8 cellular contexts compared by ENCODE assay signal in the genomic region with DNA sequence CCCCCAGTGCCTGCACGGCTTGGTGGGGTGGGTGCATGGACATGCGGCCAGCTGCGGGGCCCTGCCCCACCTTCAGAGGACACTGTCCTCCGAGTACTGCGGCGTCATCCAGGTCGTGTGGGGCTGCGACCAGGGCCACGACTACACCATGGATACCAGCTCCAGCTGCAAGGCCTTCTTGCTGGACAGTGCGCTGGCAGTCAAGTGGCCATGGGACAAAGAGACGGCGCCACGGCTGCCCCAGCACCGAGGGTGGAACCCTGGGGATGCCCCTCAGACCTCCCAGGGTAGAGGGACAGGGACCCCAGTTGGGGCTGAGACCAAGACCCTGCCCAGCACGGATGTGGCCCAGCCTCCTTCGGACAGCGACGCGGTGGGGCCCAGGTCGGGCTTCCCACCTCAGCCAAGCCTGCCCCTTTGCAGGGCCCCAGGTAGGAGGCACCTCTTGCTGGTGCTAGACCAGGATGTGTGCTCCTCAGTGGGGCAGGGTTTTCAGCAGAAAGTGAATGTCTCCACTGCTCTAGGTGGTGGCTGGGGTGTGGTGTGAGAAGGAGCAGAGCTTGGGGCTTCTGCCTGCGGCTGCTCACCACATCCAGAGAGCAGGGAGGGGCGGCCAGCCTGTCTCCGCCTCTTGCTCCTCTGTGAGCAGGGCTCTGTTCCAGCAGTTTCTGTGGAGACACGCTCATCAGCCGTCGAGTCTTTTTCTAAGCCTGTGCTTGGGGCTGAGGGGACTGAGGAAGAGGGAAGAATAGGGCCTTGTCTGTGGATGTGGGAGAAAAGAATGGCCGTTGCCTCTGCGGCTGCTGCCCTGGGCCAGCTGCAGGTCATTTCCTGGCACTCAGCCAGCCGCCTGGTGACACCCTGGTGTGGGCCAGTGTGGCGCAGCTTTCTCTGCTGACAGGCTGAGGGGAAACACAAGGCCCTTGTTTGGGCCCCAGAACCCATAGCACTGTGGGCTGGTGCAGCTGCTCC. TPM values are rescaled to one million over a fixed set of nuclear protein-coding genes. Genes with fewer than 3 reads are reported as not detected.
A peak's percentile ranks its signal among the peaks of the same experiment; 100 is the strongest.
DNase-seq lines count a peak whose midpoint lies in the region; ATAC-seq and TF ChIP-seq lines count a peak whose summit lies in the region.

No MANE protein-coding gene starts in this region.

- peaks cover 15% of the 10 kb centered on the region; the same call in 1 of the 2 replicates for H4K20me1 ChIP-seq in GM23338 (replicated peaks; ENCODE audit: insufficient read depth)

- peaks cover 52% of the 10 kb centered on the region for H3K27me3 ChIP-seq in GM23338 (ENCODE audit: insufficient read depth)
- H3K27me3 ChIP-seq in neutrophil = no peaks in the 10 kb centered on the region

- H3K4me1 ChIP-seq in GM23338 (ENCODE audit: insufficient read depth) = peaks cover 13% of the 10 kb centered on the region
- peaks cover 46 to 52% of the 10 kb centered on the region in 2 experiments for H3K4me1 ChIP-seq in neutrophil (ENCODE audit: control insufficient read depth in 1 of 2, insufficient read depth in 1 of 2, low read depth in 1 of 2, low read length in 1 of 2)

- H3K79me2 ChIP-seq in GM23338 (replicated peaks; ENCODE audit: insufficient read depth) = no peaks in the 10 kb centered on the region

- H3K9me2 ChIP-seq in GM23338 (ENCODE audit: insufficient read depth) = no peaks in the 10 kb centered on the region

- no peak for TF ChIP-seq CTCF in GM23338 (conservative IDR thresholded peaks at IDR 0.05; ENCODE audit: low read depth in 2 of 2)
- TF ChIP-seq CTCF in neutrophil (IDR thresholded peaks at IDR 0.05) = no peak

- no peak overlapping the region for H3K27ac Mint-ChIP-seq in GM23338

- H3K4me1 Mint-ChIP-seq in GM23338 = peaks cover 16% of the 10 kb centered on the region; the same call in 2 of the 3 replicates

- no peak overlapping the region for H3K27ac ChIP-seq in GM23338 (ENCODE audit: low read depth)
- H3K27ac ChIP-seq in neutrophil = peak overlapping the region; percentile 100

- H2AFZ ChIP-seq in GM23338 = no peak overlapping the region

- H3K9me3 Mint-ChIP-seq in GM23338 = no peaks in the 10 kb centered on the region; the same call in 2 of the 3 replicates

- H3K36me3 ChIP-seq in GM23338 (ENCODE audit: insufficient read depth) (0 out of 2 replicates have a peak, but pooled peaks cover 4% of the 10 kb centered on the region), neutrophil (peaks cover 61% of the 10 kb centered on the region)

- peaks cover 36% of the 10 kb centered on the region for H3K27me3 Mint-ChIP-seq in GM23338 (ENCODE audit: insufficient read depth, low read depth, poor library complexity)

- H3K36me3 Mint-ChIP-seq in GM23338 (ENCODE audit: low read depth) = peaks cover 16% of the 10 kb centered on the region

- DNase-seq in GM23338 (ENCODE audit: low spot score) (no peak), HPDE6-E6E7 (ENCODE audit: extremely low spot score) (no peak), DMS114 treated with DMSO at 0.1 percent for 48 hours (lab: John Stamatoyannopoulos, UW; ENCODE audit: unreplicated experiment) (no peak)
- peak; percentile 57 to 58 for DNase-seq in activated CD8-positive, alpha-beta memory T cell treated with anti-CD3 and anti-CD28 coated beads for 4 hours (ENCODE audit: low read depth in 2 of 2)
- peak; percentile 50 for DNase-seq in effector CD8-positive, alpha-beta T cell (lab: John Stamatoyannopoulos, UW)

- peak overlapping the region; percentile 69; the same call in 2 of the 3 replicates for H3K4me3 Mint-ChIP-seq in GM23338

- no peak overlapping the region; the same call in 1 of the 2 replicates for H3K4me2 ChIP-seq in GM23338

- ATAC-seq in GM23338 (no peak), GM18502 (IDR thresholded peaks at IDR 0.05; ENCODE audit: poor library complexity, unreplicated experiment) (no peak), HG02642 (IDR thresholded peaks at IDR 0.05; ENCODE audit: poor library complexity, unreplicated experiment) (no peak)

- peaks cover 28% of the 10 kb centered on the region for H3F3A ChIP-seq in GM23338 (replicated peaks; ENCODE audit: low read depth)

- no peaks in the 10 kb centered on the region for H3K9me3 ChIP-seq in neutrophil

- H3K4me3 ChIP-seq in GM23338 = no peak overlapping the region
- peak overlapping the region; percentile 86 to 96 for H3K4me3 ChIP-seq in neutrophil (ENCODE audit: low read depth in 1 of 2, low read length in 1 of 2)

TF ChIP-seq in GM23338, 12 proteins besides CTCF, POLR2A, EP300 and RAD21 (continues in another document):
- TF ChIP-seq EZH2 (IDR thresholded peaks at IDR 0.05; ENCODE audit: low read depth, unreplicated experiment) (no peak), CREB1 (CRISPR knock-in tag; IDR thresholded peaks at IDR 0.05; ENCODE audit: low read depth) (no peak), EZH2phosphoT487 (IDR thresholded peaks at IDR 0.05; ENCODE audit: unreplicated experiment) (no peak), POLR2AphosphoS5 (IDR thresholded peaks at IDR 0.05; ENCODE audit: low read depth) (no peak)
- TF ChIP-seq, protein P1, sequence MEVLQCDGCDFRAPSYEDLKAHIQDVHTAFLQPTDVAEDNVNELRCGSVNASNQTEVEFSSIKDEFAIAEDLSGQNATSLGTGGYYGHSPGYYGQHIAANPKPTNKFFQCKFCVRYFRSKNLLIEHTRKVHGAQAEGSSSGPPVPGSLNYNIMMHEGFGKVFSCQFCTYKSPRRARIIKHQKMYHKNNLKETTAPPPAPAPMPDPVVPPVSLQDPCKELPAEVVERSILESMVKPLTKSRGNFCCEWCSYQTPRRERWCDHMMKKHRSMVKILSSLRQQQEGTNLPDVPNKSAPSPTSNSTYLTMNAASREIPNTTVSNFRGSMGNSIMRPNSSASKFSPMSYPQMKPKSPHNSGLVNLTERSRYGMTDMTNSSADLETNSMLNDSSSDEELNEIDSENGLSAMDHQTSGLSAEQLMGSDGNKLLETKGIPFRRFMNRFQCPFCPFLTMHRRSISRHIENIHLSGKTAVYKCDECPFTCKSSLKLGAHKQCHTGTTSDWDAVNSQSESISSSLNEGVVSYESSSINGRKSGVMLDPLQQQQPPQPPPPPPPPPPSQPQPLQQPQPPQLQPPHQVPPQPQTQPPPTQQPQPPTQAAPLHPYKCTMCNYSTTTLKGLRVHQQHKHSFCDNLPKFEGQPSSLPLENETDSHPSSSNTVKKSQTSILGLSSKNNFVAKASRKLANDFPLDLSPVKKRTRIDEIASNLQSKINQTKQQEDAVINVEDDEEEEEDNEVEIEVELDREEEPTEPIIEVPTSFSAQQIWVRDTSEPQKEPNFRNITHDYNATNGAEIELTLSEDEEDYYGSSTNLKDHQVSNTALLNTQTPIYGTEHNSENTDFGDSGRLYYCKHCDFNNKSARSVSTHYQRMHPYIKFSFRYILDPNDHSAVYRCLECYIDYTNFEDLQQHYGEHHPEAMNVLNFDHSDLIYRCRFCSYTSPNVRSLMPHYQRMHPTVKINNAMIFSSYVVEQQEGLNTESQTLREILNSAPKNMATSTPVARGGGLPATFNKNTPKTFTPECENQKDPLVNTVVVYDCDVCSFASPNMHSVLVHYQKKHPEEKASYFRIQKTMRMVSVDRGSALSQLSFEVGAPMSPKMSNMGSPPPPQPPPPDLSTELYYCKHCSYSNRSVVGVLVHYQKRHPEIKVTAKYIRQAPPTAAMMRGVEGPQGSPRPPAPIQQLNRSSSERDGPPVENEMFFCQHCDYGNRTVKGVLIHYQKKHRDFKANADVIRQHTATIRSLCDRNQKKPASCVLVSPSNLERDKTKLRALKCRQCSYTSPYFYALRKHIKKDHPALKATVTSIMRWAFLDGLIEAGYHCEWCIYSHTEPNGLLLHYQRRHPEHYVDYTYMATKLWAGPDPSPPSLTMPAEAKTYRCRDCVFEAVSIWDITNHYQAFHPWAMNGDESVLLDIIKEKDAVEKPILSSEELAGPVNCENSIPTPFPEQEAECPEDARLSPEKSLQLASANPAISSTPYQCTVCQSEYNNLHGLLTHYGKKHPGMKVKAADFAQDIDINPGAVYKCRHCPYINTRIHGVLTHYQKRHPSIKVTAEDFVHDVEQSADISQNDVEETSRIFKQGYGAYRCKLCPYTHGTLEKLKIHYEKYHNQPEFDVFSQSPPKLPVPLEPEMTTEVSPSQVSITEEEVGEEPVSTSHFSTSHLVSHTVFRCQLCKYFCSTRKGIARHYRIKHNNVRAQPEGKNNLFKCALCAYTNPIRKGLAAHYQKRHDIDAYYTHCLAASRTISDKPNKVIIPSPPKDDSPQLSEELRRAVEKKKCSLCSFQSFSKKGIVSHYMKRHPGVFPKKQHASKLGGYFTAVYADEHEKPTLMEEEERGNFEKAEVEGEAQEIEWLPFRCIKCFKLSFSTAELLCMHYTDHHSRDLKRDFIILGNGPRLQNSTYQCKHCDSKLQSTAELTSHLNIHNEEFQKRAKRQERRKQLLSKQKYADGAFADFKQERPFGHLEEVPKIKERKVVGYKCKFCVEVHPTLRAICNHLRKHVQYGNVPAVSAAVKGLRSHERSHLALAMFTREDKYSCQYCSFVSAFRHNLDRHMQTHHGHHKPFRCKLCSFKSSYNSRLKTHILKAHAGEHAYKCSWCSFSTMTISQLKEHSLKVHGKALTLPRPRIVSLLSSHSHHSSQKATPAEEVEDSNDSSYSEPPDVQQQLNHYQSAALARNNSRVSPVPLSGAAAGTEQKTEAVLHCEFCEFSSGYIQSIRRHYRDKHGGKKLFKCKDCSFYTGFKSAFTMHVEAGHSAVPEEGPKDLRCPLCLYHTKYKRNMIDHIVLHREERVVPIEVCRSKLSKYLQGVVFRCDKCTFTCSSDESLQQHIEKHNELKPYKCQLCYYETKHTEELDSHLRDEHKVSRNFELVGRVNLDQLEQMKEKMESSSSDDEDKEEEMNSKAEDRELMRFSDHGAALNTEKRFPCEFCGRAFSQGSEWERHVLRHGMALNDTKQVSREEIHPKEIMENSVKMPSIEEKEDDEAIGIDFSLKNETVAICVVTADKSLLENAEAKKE (CRISPR knock-in tag; IDR thresholded peaks at IDR 0.05) = no peak

RNA-seq across cellular contexts. Expression of a gene that starts 2.2 kb away (rescaled TPM):
- total RNA-seq in GM23338 (2014; rRNA removed; shearing (Covaris generic)) = 12.7 and 15.6 TPM in 2 replicates
- 3.4 and 4.3 TPM in 2 replicates for polyA plus RNA-seq in GM23338 (2016; fragmentation: Nextera tagmentation; extraction: Ambion mirVana)

RNA-seq across cellular contexts. Expression of a gene that starts 2.9 kb away (rescaled TPM):
- total RNA-seq in GM23338 (2014; rRNA removed; shearing (Covaris generic)) = 1.8 and 2.1 TPM in 2 replicates
- polyA plus RNA-seq in GM23338 (2016; fragmentation: Nextera tagmentation; extraction: Ambion mirVana) = 2.0 and 2.2 TPM in 2 replicates

RNA-seq across cellular contexts. Expression of a gene that starts 22.1 kb away (rescaled TPM):
- total RNA-seq in GM23338 (2014; rRNA removed; shearing (Covaris generic)) = 23.4 and 26.2 TPM in 2 replicates
- polyA plus RNA-seq in GM23338 (2016; fragmentation: Nextera tagmentation; extraction: Ambion mirVana) = 6.9 and 11.1 TPM in 2 replicates

RNA-seq across cellular contexts. Expression of a gene that starts 37.1 kb away (rescaled TPM):
- 53.2 and 64.6 TPM in 2 replicates for total RNA-seq in GM23338 (2014; rRNA removed; shearing (Covaris generic))
- 79.0 and 88.0 TPM in 2 replicates for polyA plus RNA-seq in GM23338 (2016; fragmentation: Nextera tagmentation; extraction: Ambion mirVana)

Comparison
In these comparisons a context has a peak if more than half of its experiments do, and no peak if none do; other contexts are left out.
1. DNase-seq: peak in activated CD8-positive, alpha-beta memory T cell treated with anti-CD3 and anti-CD28 coated beads for 4 hours (2 of 2) and effector CD8-positive, alpha-beta T cell (single experiment); none in GM23338 (single experiment), HPDE6-E6E7 (single experiment) and DMS114 treated with DMSO at 0.1 percent for 48 hours (single experiment).